ENCODE assay signal across 23 cellular contexts in genomic region chr1:107795471-107795870, GRCh38.
DNase-seq lines count a peak whose midpoint lies in the region; ATAC-seq and TF ChIP-seq lines count a peak whose summit lies in the region.
"Had no signal": no experiment of that assay in that cellular context is flagged by ENCODE, and none has a peak within 500 bp of the region (broad histone marks: within the 10 kb centered on the region; RNA-seq: fewer than 3 reads in every experiment).

No MANE protein-coding gene starts in this region.

- peak overlapping the region; percentile 78 for H3K27ac ChIP-seq in CD4-positive, CD25-positive, alpha-beta regulatory T cell (ENCODE audit: insufficient read depth, low read length, poor library complexity, severe bottlenecking)
- H3K27ac ChIP-seq in DOHH2 (ENCODE audit: low read depth, low read length) (peak overlapping the region; percentile 81), colonic mucosa (no peak overlapping the region), lower lobe of right lung (no peak overlapping the region)
- H3K27ac ChIP-seq: dorsolateral prefrontal cortex, neutrophil, SJSA1, upper lobe of left lung had no signal

- H3K79me2 ChIP-seq in DOHH2 (ENCODE audit: control insufficient read depth, low read length), result no peaks in the 10 kb centered on the region

- H3K9me3 ChIP-seq in CD4-positive, CD25-positive, alpha-beta regulatory T cell (ENCODE audit: control insufficient read depth in 2 of 2, low read length in 2 of 2), result no peaks in the 10 kb centered on the region
- peaks cover under 1% of the 10 kb centered on the region; the same call in 1 of the 2 replicates for H3K9me3 ChIP-seq in DOHH2 (ENCODE audit: control insufficient read depth, insufficient read depth, low read length)
- no peaks in the 10 kb centered on the region for H3K9me3 ChIP-seq in T-helper 17 cell (ENCODE audit: control insufficient read depth, low read length, poor library complexity, severe bottlenecking)
- no peaks in the 10 kb centered on the region for H3K9me3 ChIP-seq in colonic mucosa
- no peaks in the 10 kb centered on the region for H3K9me3 ChIP-seq in lower lobe of right lung
- H3K9me3 ChIP-seq: neutrophil, SJSA1, upper lobe of left lung had no signal

- peaks cover 20% of the 10 kb centered on the region; the same call in 1 of the 2 replicates for H3F3A ChIP-seq in DOHH2 (ENCODE audit: control insufficient read depth, insufficient read depth)

- H3K9ac ChIP-seq in colonic mucosa (ENCODE audit: low read depth in 2 of 2, low read length in 2 of 2), result no peak overlapping the region

- peak in 1 of 3 donors; percentile 13 for DNase-seq in CD4-positive, CD25-positive, alpha-beta regulatory T cell
- DNase-seq in T-helper 17 cell (no peak), naive B cell (peak; percentile 55), colonic mucosa (no peak), NCI-H1048 (lab: John Stamatoyannopoulos, UW) (no peak), lower leg skin (ENCODE audit: low spot score in 2 of 2) (no peak), lower lobe of right lung (no peak)
- DNase-seq: activated CD4-positive, alpha-beta T cell treated with anti-CD3 and anti-CD28 coated beads, Interleukin-2, amount 10 ng/mL, durations not matched to agents 7 days and 5 days; activated naive CD4-positive, alpha-beta T cell treated with Interleukin-2 at 50 U/mL for 16 hours; central memory CD4-positive, alpha-beta T cell; dorsolateral prefrontal cortex; GF-D8; KBM-7; NCI-H1694; NCI-H2171 treated with DMSO at 0.1 percent for 48 hours; NCI-H524 treated with DMSO at 0.1 percent for 48 hours; stimulated activated CD4-positive, alpha-beta T cell treated with anti-CD3 and anti-CD28 coated beads, Interleukin-15, amount 100 ng/mL, for 24 hours; upper lobe of left lung had no signal

- peaks cover 31 to 67% (median 50%) of the 10 kb centered on the region in 4 donors for H3K4me1 Mint-ChIP-seq in CD4-positive, CD25-positive, alpha-beta regulatory T cell
- peaks cover 17% of the 10 kb centered on the region for H3K4me1 Mint-ChIP-seq in T-helper 17 cell
- peaks cover 51 to 82% (median 67%) of the 10 kb centered on the region in 3 donors for H3K4me1 Mint-ChIP-seq in naive B cell

- peak overlapping the region; percentile 2 to 80 (median 43) for H3K4me3 Mint-ChIP-seq in CD4-positive, CD25-positive, alpha-beta regulatory T cell
- H3K4me3 Mint-ChIP-seq in T-helper 17 cell, result no peak overlapping the region
- H3K4me3 Mint-ChIP-seq in naive B cell, result peak overlapping the region; percentile 1 to 80 (median 39)
- H3K4me3 Mint-ChIP-seq: activated CD4-positive, alpha-beta T cell treated with anti-CD3 and anti-CD28 coated beads, Interleukin-2, amount 10 ng/mL, durations not matched to agents 7 days and 5 days; T-helper 1 cell treated with Interleukin-12 subunit alpha and Interleukin-12 subunit beta and Interleukin-4 antibody, amounts not matched to agents 30 μg/mL and 1 μg/mL, for 36 hours had no signal

- H3K36me3 Mint-ChIP-seq in CD4-positive, CD25-positive, alpha-beta regulatory T cell, result no peaks in the 10 kb centered on the region
- H3K36me3 Mint-ChIP-seq in T-helper 17 cell (ENCODE audit: low read depth) (no peaks in the 10 kb centered on the region), naive B cell (peaks cover 0 to 3% of the 10 kb centered on the region in 2 donors)

- no peak for TF ChIP-seq POLR2A in lower leg skin (IDR thresholded peaks at IDR 0.05)

- H4K20me1 ChIP-seq in DOHH2 (ENCODE audit: control insufficient read depth, insufficient read depth, low read depth, low read length), result no peaks in the 10 kb centered on the region

- no peaks in the 10 kb centered on the region for H3K27me3 ChIP-seq in CD4-positive, CD25-positive, alpha-beta regulatory T cell (ENCODE audit: control insufficient read depth, insufficient read depth, low read length)
- H3K27me3 ChIP-seq in DOHH2 (ENCODE audit: control insufficient read depth, low read length) (no peaks in the 10 kb centered on the region), colonic mucosa (no peaks in the 10 kb centered on the region), lower lobe of right lung (ENCODE audit: low read depth) (no peaks in the 10 kb centered on the region)
- H3K27me3 ChIP-seq: dorsolateral prefrontal cortex, neutrophil, SJSA1, upper lobe of left lung had no signal

- intact Hi-C loops in colonic mucosa (cut with DNase I) (no loop called here), lower leg skin (cut with DNase I; ENCODE audit: low total_unique reads) (no loop called here), lower lobe of right lung (cut with DNase I) (no loop called here)

- H3K4me1 ChIP-seq in CD4-positive, CD25-positive, alpha-beta regulatory T cell (ENCODE audit: control insufficient read depth, insufficient read depth, low read length, poor library complexity, severe bottlenecking), result peaks cover 43% of the 10 kb centered on the region
- H3K4me1 ChIP-seq in DOHH2 (ENCODE audit: control insufficient read depth, low read length), result peaks cover 85% of the 10 kb centered on the region
- no peaks in the 10 kb centered on the region for H3K4me1 ChIP-seq in colonic mucosa
- no peaks in the 10 kb centered on the region for H3K4me1 ChIP-seq in lower lobe of right lung
- H3K4me1 ChIP-seq: SJSA1, upper lobe of left lung had no signal

- H3K9me2 ChIP-seq in DOHH2 (replicated peaks; ENCODE audit: control insufficient read depth, low read length), result no peaks in the 10 kb centered on the region

- H3K4me2 ChIP-seq in DOHH2 (ENCODE audit: low read length), result peak overlapping the region; percentile 83

- H3K36me3 ChIP-seq in CD4-positive, CD25-positive, alpha-beta regulatory T cell (ENCODE audit: control insufficient read depth, insufficient read depth, low read length), result no peaks in the 10 kb centered on the region
- H3K36me3 ChIP-seq in DOHH2 (ENCODE audit: control insufficient read depth, low read length), result 0 out of 2 replicates have a peak, but pooled peaks cover 6% of the 10 kb centered on the region
- no peaks in the 10 kb centered on the region for H3K36me3 ChIP-seq in colonic mucosa
- H3K36me3 ChIP-seq in lower lobe of right lung, result no peaks in the 10 kb centered on the region
- H3K36me3 ChIP-seq: neutrophil, SJSA1, upper lobe of left lung had no signal

- no peaks in the 10 kb centered on the region for H3K27me3 Mint-ChIP-seq in CD4-positive, CD25-positive, alpha-beta regulatory T cell
- no peaks in the 10 kb centered on the region for H3K27me3 Mint-ChIP-seq in T-helper 17 cell
- H3K27me3 Mint-ChIP-seq in naive B cell, result no peaks in the 10 kb centered on the region
- H3K27me3 Mint-ChIP-seq: activated CD4-positive, alpha-beta T cell treated with anti-CD3 and anti-CD28 coated beads, Interleukin-2, amount 10 ng/mL, durations not matched to agents 7 days and 5 days had no signal

- no peak overlapping the region for H3K4me3 ChIP-seq in CD4-positive, CD25-positive, alpha-beta regulatory T cell (ENCODE audit: low read depth, low read length)
- H3K4me3 ChIP-seq in DOHH2 (ENCODE audit: low read length) (peak overlapping the region; percentile 62), colonic mucosa (no peak overlapping the region), lower leg skin (ENCODE audit: low read depth, poor library complexity, severe bottlenecking) (no peak overlapping the region), lower lobe of right lung (no peak overlapping the region)
- H3K4me3 ChIP-seq: dorsolateral prefrontal cortex, SJSA1, upper lobe of left lung had no signal

- peak; percentile 10 for TF ChIP-seq CTCF in DOHH2 (IDR thresholded peaks at IDR 0.05; ENCODE audit: low read depth, low read length, poor library complexity, severe bottlenecking)
- TF ChIP-seq CTCF in colonic mucosa (IDR thresholded peaks at IDR 0.05), result no peak
- TF ChIP-seq CTCF in lower leg skin (IDR thresholded peaks at IDR 0.05), result no peak
- no peak for TF ChIP-seq CTCF in lower lobe of right lung (IDR thresholded peaks at IDR 0.05)

- ATAC-seq in CD4-positive, CD25-positive, alpha-beta regulatory T cell (ENCODE audit: low read depth in 2 of 2), result peak; percentile 23 to 25
- ATAC-seq in T-helper 17 cell (peak; percentile 83), naive B cell (ENCODE audit: low read depth in 2 of 2) (peak; percentile 85 to 88), lower lobe of right lung (no peak)

- peak overlapping the region; percentile 72 to 98 (median 84) for H3K27ac Mint-ChIP-seq in CD4-positive, CD25-positive, alpha-beta regulatory T cell
- peak overlapping the region; percentile 86 for H3K27ac Mint-ChIP-seq in T-helper 17 cell
- peak overlapping the region; percentile 66 to 94 (median 82) for H3K27ac Mint-ChIP-seq in naive B cell
- H3K27ac Mint-ChIP-seq: activated CD4-positive, alpha-beta T cell treated with anti-CD3 and anti-CD28 coated beads, Interleukin-2, amount 10 ng/mL, durations not matched to agents 7 days and 5 days; progenitor cell of endocrine pancreas; T-helper 1 cell treated with Interleukin-12 subunit alpha and Interleukin-12 subunit beta and Interleukin-4 antibody, amounts not matched to agents 30 μg/mL and 1 μg/mL, for 36 hours had no signal

- H3K9me3 Mint-ChIP-seq in CD4-positive, CD25-positive, alpha-beta regulatory T cell, result peaks cover 0 to 3% (median 0%) of the 10 kb centered on the region in 7 donors
- peaks cover 0 to 5% (median 2%) of the 10 kb centered on the region in 7 donors for H3K9me3 Mint-ChIP-seq in naive B cell
- H3K9me3 Mint-ChIP-seq: T-helper 1 cell treated with Interleukin-12 subunit alpha and Interleukin-12 subunit beta and Interleukin-4 antibody, amounts not matched to agents 30 μg/mL and 1 μg/mL, for 36 hours had no signal

- WGBS in lower leg skin, 2 donors, result 33 to 64% methylated on average over 1 of the region's 1 CpG

Comparison
In these comparisons a context has a peak if more than half of its experiments do, and no peak if none do; other contexts are left out.
1. ATAC-seq: peak in CD4-positive, CD25-positive, alpha-beta regulatory T cell (2 of 2), T-helper 17 cell (single experiment) and naive B cell (2 of 2); none in lower lobe of right lung (0 of 2).
2. H3K27ac ChIP-seq: peak in CD4-positive, CD25-positive, alpha-beta regulatory T cell (single experiment) and DOHH2 (single experiment); none in colonic mucosa (single experiment) and lower lobe of right lung (single experiment).
3. Peak in every context shown above with its lines, with median percentiles within 50 percentile points of each other: H3K27ac Mint-ChIP-seq.